27 cellular contexts compared by ENCODE assay signal in genomic region chr12:89781961-89782360, GRCh38.
"Had no signal": no experiment of that assay in that cellular context is flagged by ENCODE, and none has a peak within 500 bp of the region (broad histone marks: within the 10 kb centered on the region; RNA-seq: fewer than 3 reads in every experiment).

No MANE protein-coding gene starts in this region.

- H3K27me3 ChIP-seq: body of pancreas, Peyer's patch, SJSA1 had no signal

- H3K36me3 ChIP-seq: Peyer's patch, SJSA1, WERI-Rb-1 had no signal

- H3K4me3 Mint-ChIP-seq: activated CD8-positive, alpha-beta T cell treated with anti-CD3 and anti-CD28 coated beads, Interleukin-2, amount 10 ng/mL, durations not matched to agents 7 days and 5 days; activated naive CD4-positive, alpha-beta T cell treated with anti-CD3 and anti-CD28 coated beads, Interleukin-2, amount 50 U/mL, for 24 hours; IgD-negative memory B cell; T-cell had no signal

- H3K9me3 ChIP-seq: body of pancreas had no signal

- H3K4me1 Mint-ChIP-seq: activated naive CD4-positive, alpha-beta T cell treated with anti-CD3 and anti-CD28 coated beads, Interleukin-2, amount 50 U/mL, for 24 hours had no signal

- ATAC-seq: activated CD4-positive, CD25-positive, alpha-beta regulatory T cell treated with anti-CD3 and anti-CD28 coated beads, Interleukin-2, amount 50 U/mL, for 24 hours; activated CD8-positive, alpha-beta T cell treated with anti-CD3 and anti-CD28 coated beads, Interleukin-2, amount 10 ng/mL, durations not matched to agents 7 days and 5 days; body of pancreas; T-cell had no signal

- DNase-seq: activated CD4-positive, alpha-beta T cell treated with anti-CD3 and anti-CD28 coated beads for 48 hours; activated CD4-positive, alpha-beta T cell treated with anti-CD3 and anti-CD28 coated beads, Interleukin-2, amount 50 U/mL, for 4 hours; activated CD8-positive, alpha-beta memory T cell treated with anti-CD3 and anti-CD28 coated beads, Interleukin-2, amount 50 U/mL, for 48 hours; activated CD8-positive, alpha-beta T cell treated with anti-CD3 and anti-CD28 coated beads, Interleukin-2, amount 10 ng/mL, durations not matched to agents 7 days and 5 days; activated naive CD4-positive, alpha-beta T cell; activated T-cell treated with anti-CD3 and anti-CD28 coated beads, Interleukin-2, amount 50 U/mL, for 1 hour; aorta; body of pancreas; central memory CD4-positive, alpha-beta T cell; KG1; NCI-H1092; NCI-H1417; NCI-H1930; NCI-H2171 treated with DMSO at 0.1 percent for 48 hours; NCI-H226; NCI-H526; NCI-H82; OCI-M1; Peyer's patch; Right ventricle myocardium superior; T-cell; WERI-Rb-1 had no signal

- H3K27ac ChIP-seq: body of pancreas, Peyer's patch, RWPE1, SJSA1, WERI-Rb-1 had no signal

- H3K27ac Mint-ChIP-seq: activated CD8-positive, alpha-beta T cell treated with anti-CD3 and anti-CD28 coated beads, Interleukin-2, amount 10 ng/mL, durations not matched to agents 7 days and 5 days; activated naive CD4-positive, alpha-beta T cell treated with anti-CD3 and anti-CD28 coated beads, Interleukin-2, amount 50 U/mL, for 24 hours; IgD-negative memory B cell; T-cell had no signal

- H3K27me3 Mint-ChIP-seq: activated naive CD4-positive, alpha-beta T cell treated with anti-CD3 and anti-CD28 coated beads, Interleukin-2, amount 50 U/mL, for 24 hours; IgD-negative memory B cell; T-cell had no signal

- H3K4me1 ChIP-seq: body of pancreas had no signal

- H3K4me3 ChIP-seq: body of pancreas, Peyer's patch, SJSA1 had no signal
